ENCODE assay signal across 9 cellular contexts in the genomic region with DNA sequence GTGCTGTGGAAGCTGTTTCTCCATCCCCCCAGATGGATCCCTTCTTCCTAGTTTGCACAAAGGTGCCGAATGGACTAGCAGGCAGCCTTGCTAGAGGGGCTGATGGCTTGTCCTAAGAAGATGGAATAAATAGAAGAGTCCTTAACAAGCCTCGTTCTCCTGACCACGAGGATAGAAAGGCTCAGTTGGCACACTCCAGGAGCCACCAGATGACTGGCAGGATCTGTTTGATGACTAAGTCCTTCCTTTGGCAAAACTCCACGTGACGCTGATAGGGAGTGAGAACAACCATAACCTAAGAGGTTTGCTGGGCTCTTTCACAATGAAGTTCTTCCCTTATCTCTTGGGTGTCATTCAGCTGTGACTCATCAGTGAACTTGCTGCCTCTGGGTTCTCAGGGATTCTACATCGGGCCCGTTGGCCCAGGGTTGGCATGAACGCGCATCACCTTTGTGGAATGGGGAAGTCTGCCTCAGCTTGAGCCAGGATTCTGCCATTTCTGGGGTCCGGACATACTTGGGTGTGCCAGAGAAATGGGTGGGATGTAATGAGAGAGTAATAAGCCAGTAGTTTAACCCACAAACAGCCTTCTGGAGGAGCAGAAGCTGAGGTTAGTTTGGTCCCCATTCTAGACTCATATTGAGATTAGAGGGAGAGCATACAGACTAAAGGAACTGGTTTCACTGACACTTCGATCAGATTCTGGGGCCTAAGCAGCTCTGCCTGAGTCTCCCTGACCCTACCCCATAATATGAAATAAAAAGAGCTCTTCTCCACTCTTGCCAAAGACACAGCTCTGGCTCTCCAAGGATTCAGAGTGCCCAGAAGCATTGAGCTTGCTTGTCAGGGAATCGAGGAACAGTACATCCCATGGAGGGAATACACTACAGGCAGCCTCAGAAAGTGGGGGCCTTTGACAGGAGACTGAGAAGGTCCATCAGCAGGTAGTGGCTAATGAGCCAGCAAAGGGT. TPM values are rescaled to one million over a fixed set of nuclear protein-coding genes. Genes with fewer than 3 reads are reported as not detected.
DNase-seq lines count a peak whose midpoint lies in the region.
"Had no signal": no experiment of that assay in that cellular context is flagged by ENCODE, and none has a peak within 500 bp of the region (broad histone marks: within the 10 kb centered on the region; RNA-seq: fewer than 3 reads in every experiment).

No MANE protein-coding gene starts in this region.

- H3K4me1 Mint-ChIP-seq in activated CD4-positive, alpha-beta T cell treated with anti-CD3 and anti-CD28 coated beads, Interleukin-2, amount 10 ng/mL, durations not matched to agents 7 days and 5 days: peaks cover 4% of the 10 kb centered on the region

- H3K27ac Mint-ChIP-seq in activated CD4-positive, alpha-beta T cell treated with anti-CD3 and anti-CD28 coated beads, Interleukin-2, amount 10 ng/mL, durations not matched to agents 7 days and 5 days: peak overlapping the region; percentile 34
- H3K27ac Mint-ChIP-seq: CD8-positive, alpha-beta T cell had no signal

- 28 to 59% (median 29%) methylated on average over 12 of the region's 12 CpGs for WGBS in adipose tissue, 3 donors

- H3K4me3 Mint-ChIP-seq in activated CD4-positive, alpha-beta T cell treated with anti-CD3 and anti-CD28 coated beads, Interleukin-2, amount 10 ng/mL, durations not matched to agents 7 days and 5 days: peak overlapping the region; percentile 19

- peaks cover 8% of the 10 kb centered on the region for H3K27me3 Mint-ChIP-seq in activated CD4-positive, alpha-beta T cell treated with anti-CD3 and anti-CD28 coated beads, Interleukin-2, amount 10 ng/mL, durations not matched to agents 7 days and 5 days

- H3K9me3 Mint-ChIP-seq in activated CD4-positive, alpha-beta T cell treated with anti-CD3 and anti-CD28 coated beads, Interleukin-2, amount 10 ng/mL, durations not matched to agents 7 days and 5 days: peaks cover 6% of the 10 kb centered on the region
- H3K9me3 Mint-ChIP-seq: CD8-positive, alpha-beta T cell had no signal

- no peak for DNase-seq in activated CD4-positive, alpha-beta T cell treated with anti-CD3 and anti-CD28 coated beads, Interleukin-2, amount 10 ng/mL, durations not matched to agents 7 days and 5 days
- no peak for DNase-seq in activated CD4-positive, alpha-beta T cell treated with anti-CD3 and anti-CD28 coated beads for 4 hours
- DNase-seq in iPS-NIHi7 (ENCODE audit: extremely low spot score): peak; percentile 35
- peak; percentile 68 for DNase-seq in superior temporal gyrus (ENCODE audit: extremely low spot score)
- no peak for DNase-seq in NOMO-1 (lab: John Stamatoyannopoulos, UW; ENCODE audit: unreplicated experiment in 2 of 2)
- no peak for DNase-seq in NOMO-1 treated with DMSO at 0.1 percent for 48 hours (lab: John Stamatoyannopoulos, UW; ENCODE audit: unreplicated experiment)
- DNase-seq in NCI-H2196 (lab: John Stamatoyannopoulos, UW; ENCODE audit: unreplicated experiment): no peak

- no peaks in the 10 kb centered on the region for H3K36me3 Mint-ChIP-seq in activated CD4-positive, alpha-beta T cell treated with anti-CD3 and anti-CD28 coated beads, Interleukin-2, amount 10 ng/mL, durations not matched to agents 7 days and 5 days (ENCODE audit: low read depth)
- H3K36me3 Mint-ChIP-seq: CD8-positive, alpha-beta T cell had no signal

- POLR2A ChIA-PET in activated CD4-positive, alpha-beta T cell treated with anti-CD3 and anti-CD28 coated beads, Interleukin-2, amount 10 ng/mL, durations not matched to agents 7 days and 5 days (lab: Charles Lee): no interaction called here

- peak overlapping the region; percentile 29 for H3K27ac ChIP-seq in adipose tissue (ENCODE audit: low read depth, low read length)

- CTCF ChIA-PET in activated CD4-positive, alpha-beta T cell treated with anti-CD3 and anti-CD28 coated beads, Interleukin-2, amount 10 ng/mL, durations not matched to agents 7 days and 5 days (lab: Charles Lee): interaction anchor here (0.5 to 3.9 kb wide), 4 partner anchors 11 to 555 kb away, joined by 3 to 26 read pairs (median 8); no protein-coding TSS in a partner anchor

RNA-seq across cellular contexts. Expression of a gene that starts 2.0 kb away (rescaled TPM):
- total RNA-seq in activated CD4-positive, alpha-beta T cell treated with anti-CD3 and anti-CD28 coated beads, Interleukin-2, amount 10 ng/mL, durations not matched to agents 7 days and 5 days: 1 to 10 TPM; 4.8 to 6.4 TPM
- polyA plus RNA-seq in adipose tissue: 10 to 100 TPM in 1 of 3 donors, 1 to 10 TPM in 2; 2.2 to 15.8 (median 9.7) TPM

Comparison
In these comparisons a context has a peak if more than half of its experiments do, and no peak if none do; other contexts are left out.
1. DNase-seq: peak in iPS-NIHi7 (single experiment) and superior temporal gyrus (single experiment); none in activated CD4-positive, alpha-beta T cell treated with anti-CD3 and anti-CD28 coated beads, Interleukin-2, amount 10 ng/mL, durations not matched to agents 7 days and 5 days (single experiment), activated CD4-positive, alpha-beta T cell treated with anti-CD3 and anti-CD28 coated beads for 4 hours (0 of 2), NOMO-1 (0 of 2), NOMO-1 treated with DMSO at 0.1 percent for 48 hours (single experiment) and NCI-H2196 (single experiment).